Comparison of ENCODE assay signal across 11 cellular contexts in the genomic region with DNA sequence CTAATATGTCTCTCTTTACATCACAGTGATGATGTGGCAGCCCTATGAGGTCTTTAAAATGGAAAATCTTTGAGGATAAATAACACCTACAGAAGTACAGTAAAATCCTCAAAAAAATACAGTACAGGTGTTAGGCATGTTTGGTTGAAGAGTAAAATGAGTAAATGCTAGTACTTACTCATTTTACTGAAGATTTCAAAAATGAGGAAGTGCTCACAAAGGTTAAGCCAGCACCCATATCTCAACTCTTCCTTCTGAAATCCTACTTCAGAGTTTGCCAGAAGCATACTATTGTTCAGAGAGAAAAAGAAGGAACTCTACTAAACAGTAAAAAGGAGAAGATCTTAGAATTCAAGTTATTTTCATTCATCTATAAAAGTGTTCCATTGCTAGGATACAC.
DNase-seq lines count a peak whose midpoint lies in the region; ATAC-seq, FAIRE-seq and TF ChIP-seq lines count a peak whose summit lies in the region.
"Had no signal": no experiment of that assay in that cellular context is flagged by ENCODE, and none has a peak within 500 bp of the region (broad histone marks: within the 10 kb centered on the region; RNA-seq: fewer than 3 reads in every experiment).

No MANE protein-coding gene starts in this region.

- H3K4me2 ChIP-seq in GM12878 (ENCODE audit: control insufficient read depth, insufficient read depth) = no peak overlapping the region

- no peak overlapping the region for H2AFZ ChIP-seq in GM12878 (ENCODE audit: control insufficient read depth, low read depth, low read length)

- intact Hi-C loops in GM12878 (cut with micrococcal nuclease; ENCODE audit: unreplicated experiment) = loop anchor here (2.0 kb wide), 1 partner anchor 168 kb away; no protein-coding TSS in a partner anchor
- intact Hi-C loops in gastrocnemius medialis (cut with DNase I; ENCODE audit: low total_unique reads) = no loop called here

- H4K20me1 ChIP-seq in GM12878 (ENCODE audit: control insufficient read depth, insufficient read depth) = no peaks in the 10 kb centered on the region

- no peak for FAIRE-seq in GM12878 (lab: Jason Lieb, UNC)

- H3K4me1 Mint-ChIP-seq in activated CD4-positive, alpha-beta memory T cell treated with anti-CD3 and anti-CD28 coated beads, Interleukin-2, amount 10 ng/mL, durations not matched to agents 7 days and 5 days = peaks cover 19% of the 10 kb centered on the region

- TF ChIP-seq EP300 in GM12878 (IDR thresholded peaks at IDR 0.05; ENCODE audit: borderline replicate concordance in 1 of 2, control insufficient read depth in 1 of 2, low read depth in 2 of 2, low read length in 2 of 2) = no peak

- RAD21 ChIA-PET in GM12878 (lab: Charles Lee; ENCODE audit: unreplicated experiment) = no interaction called here

- no peak overlapping the region for H3K4me3 Mint-ChIP-seq in activated CD4-positive, alpha-beta memory T cell treated with anti-CD3 and anti-CD28 coated beads, Interleukin-2, amount 10 ng/mL, durations not matched to agents 7 days and 5 days

- H3K4me3 ChIP-seq in GM12878 = no peak overlapping the region
- no peak overlapping the region for H3K4me3 ChIP-seq in gastrocnemius medialis

- ATAC-seq in GM18519 (IDR thresholded peaks at IDR 0.05; ENCODE audit: low FRiP score, unreplicated experiment) (peak; percentile 57), HG02973 (IDR thresholded peaks at IDR 0.05; ENCODE audit: unreplicated experiment) (peak; percentile 37), GM12878 (peak; percentile 52), gastrocnemius medialis (no peak)

- H3K9me3 ChIP-seq in GM12878 (replicated peaks; ENCODE audit: control insufficient read depth, insufficient read depth, low read length) (no peaks in the 10 kb centered on the region), gastrocnemius medialis (no peaks in the 10 kb centered on the region)

- CTCF ChIA-PET in GM12878 (lab: Yijun Ruan, JAX) = interaction anchor here (1.3 kb wide), 1 partner anchor 169 kb away, joined by 4 read pairs; no protein-coding TSS in a partner anchor
- CTCF ChIA-PET in activated CD4-positive, alpha-beta memory T cell treated with anti-CD3 and anti-CD28 coated beads, Interleukin-2, amount 10 ng/mL, durations not matched to agents 7 days and 5 days (lab: Charles Lee) = interaction anchor here (0.6 kb wide), 1 partner anchor 131 kb away, joined by 3 read pairs; the partner anchor contains the start of gene CBR4

- DNase-seq in GM12878 (ENCODE audit: low read depth, low spot score) = no peak
- no peak for DNase-seq in gastrocnemius medialis
- no peak for DNase-seq in iPS-NIHi11 (ENCODE audit: low spot score)
- DNase-seq in NCI-H2171 treated with DMSO at 0.1 percent for 48 hours (lab: John Stamatoyannopoulos, UW) = no peak
- no peak for DNase-seq in stimulated activated CD4-positive, alpha-beta T cell treated with anti-CD3 and anti-CD28 coated beads, Interleukin-4, amount 100 ng/mL, for 1 hour
- DNase-seq in activated CD4-positive, alpha-beta memory T cell treated with anti-CD3 and anti-CD28 coated beads, Interleukin-2, amount 10 ng/mL, durations not matched to agents 7 days and 5 days = no peak
- DNase-seq: dermis blood vessel endothelial cell; Karpas-422; stimulated activated CD4-positive, alpha-beta T cell treated with anti-CD3 and anti-CD28 coated beads, Interleukin-1b, Interleukin-23, amount 100 ng/mL, for 48 hours had no signal

- POLR2A ChIA-PET in GM12878 (lab: Charles Lee) = no interaction called here
- POLR2A ChIA-PET in activated CD4-positive, alpha-beta memory T cell treated with anti-CD3 and anti-CD28 coated beads, Interleukin-2, amount 10 ng/mL, durations not matched to agents 7 days and 5 days (lab: Charles Lee) = no interaction called here

- SMC1A ChIA-PET in GM12878 (lab: Charles Lee; ENCODE audit: uncharacterized antibody, unreplicated experiment) = interaction anchor here (0.6 to 3.9 kb wide), 4 partner anchors 20 to 171 kb away, joined by 3 to 19 read pairs (median 3); no protein-coding TSS in a partner anchor

- H3K4me1 ChIP-seq in GM12878 (ENCODE audit: control insufficient read depth, insufficient read depth, low read length) = 0 out of 2 replicates have a peak, but pooled peaks cover 4% of the 10 kb centered on the region
- H3K4me1 ChIP-seq in gastrocnemius medialis = peaks cover 44 to 52% of the 10 kb centered on the region in 2 donors

- TF ChIP-seq CTCF in GM12878 (IDR thresholded peaks at IDR 0.05 in 2 of 3, conservative IDR thresholded peaks at IDR 0.05 in 1 of 3; ENCODE audit: control insufficient read depth in 2 of 3, extremely low read depth in 1 of 3, insufficient read depth in 1 of 3, low read depth in 3 of 3, low read length in 3 of 3) (no peak), gastrocnemius medialis (IDR thresholded peaks at IDR 0.05 in 4 of 5, conservative IDR thresholded peaks at IDR 0.05 in 1 of 5) (no peak)

- H3K36me3 ChIP-seq in GM12878 (ENCODE audit: control insufficient read depth in 2 of 2, insufficient read depth in 2 of 2, low read length in 1 of 2) (no peaks in the 10 kb centered on the region), gastrocnemius medialis (peaks cover 0 to 6% of the 10 kb centered on the region in 2 donors)

- H3K79me2 ChIP-seq in GM12878 (ENCODE audit: control insufficient read depth, insufficient read depth, low read length) = no peaks in the 10 kb centered on the region

- H3K9me3 Mint-ChIP-seq in activated CD4-positive, alpha-beta memory T cell treated with anti-CD3 and anti-CD28 coated beads, Interleukin-2, amount 10 ng/mL, durations not matched to agents 7 days and 5 days = no peaks in the 10 kb centered on the region

- no peak overlapping the region for H3K27ac Mint-ChIP-seq in activated CD4-positive, alpha-beta memory T cell treated with anti-CD3 and anti-CD28 coated beads, Interleukin-2, amount 10 ng/mL, durations not matched to agents 7 days and 5 days

- H3K27ac ChIP-seq in GM12878 (ENCODE audit: control insufficient read depth, insufficient read depth) = no peak overlapping the region
- H3K27ac ChIP-seq in gastrocnemius medialis = peak overlapping the region; percentile 62 to 78 (median 73)

- no TSS peak for BruUV-seq in GM12878 (replicated peaks; lab: Mats Ljungman, UMichigan)

- H3K27me3 ChIP-seq in GM12878 (replicated peaks in 1 of 2; ENCODE audit: control insufficient read depth in 2 of 2, insufficient read depth in 2 of 2, low read length in 1 of 2) = no peaks in the 10 kb centered on the region
- H3K27me3 ChIP-seq in gastrocnemius medialis = no peaks in the 10 kb centered on the region

- H3K9ac ChIP-seq in GM12878 (ENCODE audit: control insufficient read depth, insufficient read depth, low read length) = no peak overlapping the region

- no peak for TF ChIP-seq RAD21 in GM12878 (IDR thresholded peaks at IDR 0.05; ENCODE audit: insufficient read depth, low read depth, low read length)

- TF ChIP-seq POLR2A in GM12878 (IDR thresholded peaks at IDR 0.05; ENCODE audit: low read depth, low read length) (no peak), gastrocnemius medialis (IDR thresholded peaks at IDR 0.05) (no peak)

- in situ Hi-C loops in GM12878 (cut with MboI) (no loop called here), gastrocnemius medialis (cut with MboI; ENCODE audit: low sequenced_read_pairs in 4 of 4) (no loop called here)

- H3K27me3 Mint-ChIP-seq in activated CD4-positive, alpha-beta memory T cell treated with anti-CD3 and anti-CD28 coated beads, Interleukin-2, amount 10 ng/mL, durations not matched to agents 7 days and 5 days = peaks cover 45% of the 10 kb centered on the region

- peaks cover 2% of the 10 kb centered on the region for H3K36me3 Mint-ChIP-seq in activated CD4-positive, alpha-beta memory T cell treated with anti-CD3 and anti-CD28 coated beads, Interleukin-2, amount 10 ng/mL, durations not matched to agents 7 days and 5 days (ENCODE audit: low read depth)

TF ChIP-seq in GM12878, 131 proteins besides CTCF, POLR2A, EP300 and RAD21 (continues in another document):
- TF ChIP-seq NR2F1 (conservative IDR thresholded peaks at IDR 0.05) (0 out of 2 replicates have a peak, but pooled peaks have one; percentile 31), ZNF217 (IDR thresholded peaks at IDR 0.05) (no peak), ASH2L (IDR thresholded peaks at IDR 0.05; ENCODE audit: borderline replicate concordance, low read depth) (no peak), KLF5 (IDR thresholded peaks at IDR 0.05; ENCODE audit: partially characterized antibody) (no peak), GATAD2B (conservative IDR thresholded peaks at IDR 0.05; ENCODE audit: low read depth) (no peak), JUND (IDR thresholded peaks at IDR 0.05; ENCODE audit: low read depth, low read length) (no peak), ATF7 (IDR thresholded peaks at IDR 0.05; ENCODE audit: low read depth) (0 out of 2 replicates have a peak, but pooled peaks have one; percentile 18), PAX8 (IDR thresholded peaks at IDR 0.05) (no peak), DPF2 (IDR thresholded peaks at IDR 0.05) (no peak), IKZF2 (IDR thresholded peaks at IDR 0.05) (0 out of 4 replicates have a peak, but pooled peaks of 1 of the 2 experiments have one; percentile 31), CHD1 (IDR thresholded peaks at IDR 0.05; ENCODE audit: low read depth, low read length) (no peak), CBX3 (IDR thresholded peaks at IDR 0.05; ENCODE audit: borderline replicate concordance, low read depth) (no peak), ZBED1 (IDR thresholded peaks at IDR 0.05; ENCODE audit: borderline replicate concordance) (no peak), MTA2 (IDR thresholded peaks at IDR 0.05; ENCODE audit: low read depth) (no peak), RELA (IDR thresholded peaks at IDR 0.05; ENCODE audit: borderline replicate concordance, partially characterized antibody) (no peak)

Comparison
In these comparisons a context has a peak if more than half of its experiments do, and no peak if none do; other contexts are left out.
1. ATAC-seq: peak in GM18519 (single experiment), HG02973 (single experiment) and GM12878 (single experiment); none in gastrocnemius medialis (0 of 2).